ENCODE assay signal across 8 cellular contexts in genomic region chr1:243354511-243355153, GRCh38.
DNase-seq lines count a peak whose midpoint lies in the region; ATAC-seq and TF ChIP-seq lines count a peak whose summit lies in the region.

No MANE protein-coding gene starts in this region.

- TF ChIP-seq CTCF in choroid plexus epithelial cell (conservative IDR thresholded peaks at IDR 0.05; ENCODE audit: low read depth, low read length) = no peak
- TF ChIP-seq CTCF in retinal pigment epithelial cell (conservative IDR thresholded peaks at IDR 0.05; ENCODE audit: low read depth, low read length) = no peak

- H3K27me3 Mint-ChIP-seq in activated CD8-positive, alpha-beta memory T cell treated with anti-CD3 and anti-CD28 coated beads, Interleukin-2, amount 10 ng/mL, durations not matched to agents 7 days and 5 days = no peaks in the 10 kb centered on the region

- peak overlapping the region; percentile 66 for H3K27ac Mint-ChIP-seq in activated CD8-positive, alpha-beta memory T cell treated with anti-CD3 and anti-CD28 coated beads, Interleukin-2, amount 10 ng/mL, durations not matched to agents 7 days and 5 days

- peak; percentile 68 for ATAC-seq in activated CD8-positive, alpha-beta memory T cell treated with anti-CD3 and anti-CD28 coated beads, Interleukin-2, amount 10 ng/mL, durations not matched to agents 7 days and 5 days
- ATAC-seq in HG03095 (IDR thresholded peaks at IDR 0.05; ENCODE audit: unreplicated experiment) = peak; percentile 75

- no peak overlapping the region for H3K4me3 ChIP-seq in choroid plexus epithelial cell (ENCODE audit: low read depth, low read length)
- H3K4me3 ChIP-seq in retinal pigment epithelial cell (ENCODE audit: low read length) = no peak overlapping the region

- H3K9me3 Mint-ChIP-seq in activated CD8-positive, alpha-beta memory T cell treated with anti-CD3 and anti-CD28 coated beads, Interleukin-2, amount 10 ng/mL, durations not matched to agents 7 days and 5 days (ENCODE audit: low read depth) = no peaks in the 10 kb centered on the region

- CTCF ChIA-PET in activated CD8-positive, alpha-beta memory T cell treated with anti-CD3 and anti-CD28 coated beads, Interleukin-2, amount 10 ng/mL, durations not matched to agents 7 days and 5 days (lab: Charles Lee) = interaction anchor here (0.6 to 3.4 kb wide), 4 partner anchors 11 to 1342 kb away, joined by 3 to 15 read pairs (median 3); no protein-coding TSS in a partner anchor

- peak overlapping the region; percentile 63 for H3K4me3 Mint-ChIP-seq in activated CD8-positive, alpha-beta memory T cell treated with anti-CD3 and anti-CD28 coated beads, Interleukin-2, amount 10 ng/mL, durations not matched to agents 7 days and 5 days

- H3K36me3 Mint-ChIP-seq in activated CD8-positive, alpha-beta memory T cell treated with anti-CD3 and anti-CD28 coated beads, Interleukin-2, amount 10 ng/mL, durations not matched to agents 7 days and 5 days = peaks cover 8% of the 10 kb centered on the region

- no peak for DNase-seq in activated CD8-positive, alpha-beta memory T cell treated with anti-CD3 and anti-CD28 coated beads, Interleukin-2, amount 10 ng/mL, durations not matched to agents 7 days and 5 days
- DNase-seq in activated CD8-positive, alpha-beta memory T cell treated with anti-CD3 and anti-CD28 coated beads for 24 hours = no peak
- DNase-seq in choroid plexus epithelial cell (ENCODE audit: low read depth) (peak; percentile 63), retinal pigment epithelial cell (ENCODE audit: low read depth) (peak; percentile 5), middle frontal gyrus (ENCODE audit: extremely low spot score, low spot score) (no peak), NCI-H2081 (lab: John Stamatoyannopoulos, UW) (no peak), GF-D8 (lab: John Stamatoyannopoulos, UW) (no peak)

- peaks cover 16% of the 10 kb centered on the region for H3K4me1 Mint-ChIP-seq in activated CD8-positive, alpha-beta memory T cell treated with anti-CD3 and anti-CD28 coated beads, Interleukin-2, amount 10 ng/mL, durations not matched to agents 7 days and 5 days

Comparison
In these comparisons a context has a peak if more than half of its experiments do, and no peak if none do; other contexts are left out.
1. DNase-seq: peak in choroid plexus epithelial cell (single experiment) and retinal pigment epithelial cell (single experiment); none in activated CD8-positive, alpha-beta memory T cell treated with anti-CD3 and anti-CD28 coated beads, Interleukin-2, amount 10 ng/mL, durations not matched to agents 7 days and 5 days (single experiment), activated CD8-positive, alpha-beta memory T cell treated with anti-CD3 and anti-CD28 coated beads for 24 hours (single experiment), middle frontal gyrus (single experiment), NCI-H2081 (0 of 2) and GF-D8 (single experiment).